1 cellular context compared by ENCODE assay signal in the genomic region with DNA sequence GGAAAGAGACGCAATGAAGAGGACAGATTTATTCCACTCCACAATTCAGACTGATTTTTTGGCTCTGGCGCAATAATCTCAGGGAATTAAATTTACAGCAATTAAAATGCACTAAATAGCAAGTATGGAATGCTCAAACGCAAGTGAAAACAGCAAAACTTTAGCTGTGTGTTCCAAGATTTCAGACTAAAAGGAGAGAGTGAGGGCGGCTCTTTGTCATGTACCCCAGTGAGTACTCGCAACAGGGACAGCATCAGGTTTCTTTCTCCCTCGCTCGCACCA.
TF ChIP-seq lines count a peak whose summit lies in the region.

No MANE protein-coding gene starts in this region.

TF ChIP-seq in IMR-90, 13 proteins besides CTCF, POLR2A, EP300 and RAD21 (continued from another document):
- TF ChIP-seq MAZ (IDR thresholded peaks at IDR 0.05; ENCODE audit: borderline replicate concordance, low read depth, low read length), result no peak
- no peak for TF ChIP-seq RCOR1 (IDR thresholded peaks at IDR 0.05; ENCODE audit: insufficient replicate concordance, low read length)
